ENCODE assay signal across 1 cellular context in genomic region chr10:98402931-98403717, GRCh38.
A peak's percentile ranks its signal among the peaks of the same experiment; 100 is the strongest.
TF ChIP-seq lines count a peak whose summit lies in the region.

No MANE protein-coding gene starts in this region.

TF ChIP-seq in K562, 482 proteins besides CTCF, POLR2A, EP300 and RAD21:
- TF ChIP-seq KDM2B (CRISPR knock-in tag; IDR thresholded peaks at IDR 0.05) = no peak
- TF ChIP-seq, protein P1, sequence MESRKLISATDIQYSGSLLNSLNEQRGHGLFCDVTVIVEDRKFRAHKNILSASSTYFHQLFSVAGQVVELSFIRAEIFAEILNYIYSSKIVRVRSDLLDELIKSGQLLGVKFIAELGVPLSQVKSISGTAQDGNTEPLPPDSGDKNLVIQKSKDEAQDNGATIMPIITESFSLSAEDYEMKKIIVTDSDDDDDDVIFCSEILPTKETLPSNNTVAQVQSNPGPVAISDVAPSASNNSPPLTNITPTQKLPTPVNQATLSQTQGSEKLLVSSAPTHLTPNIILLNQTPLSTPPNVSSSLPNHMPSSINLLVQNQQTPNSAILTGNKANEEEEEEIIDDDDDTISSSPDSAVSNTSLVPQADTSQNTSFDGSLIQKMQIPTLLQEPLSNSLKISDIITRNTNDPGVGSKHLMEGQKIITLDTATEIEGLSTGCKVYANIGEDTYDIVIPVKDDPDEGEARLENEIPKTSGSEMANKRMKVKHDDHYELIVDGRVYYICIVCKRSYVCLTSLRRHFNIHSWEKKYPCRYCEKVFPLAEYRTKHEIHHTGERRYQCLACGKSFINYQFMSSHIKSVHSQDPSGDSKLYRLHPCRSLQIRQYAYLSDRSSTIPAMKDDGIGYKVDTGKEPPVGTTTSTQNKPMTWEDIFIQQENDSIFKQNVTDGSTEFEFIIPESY (CRISPR knock-in tag; IDR thresholded peaks at IDR 0.05) = peak; percentile 23; the same call in 1 of the 2 replicates
